In the genomic region with DNA sequence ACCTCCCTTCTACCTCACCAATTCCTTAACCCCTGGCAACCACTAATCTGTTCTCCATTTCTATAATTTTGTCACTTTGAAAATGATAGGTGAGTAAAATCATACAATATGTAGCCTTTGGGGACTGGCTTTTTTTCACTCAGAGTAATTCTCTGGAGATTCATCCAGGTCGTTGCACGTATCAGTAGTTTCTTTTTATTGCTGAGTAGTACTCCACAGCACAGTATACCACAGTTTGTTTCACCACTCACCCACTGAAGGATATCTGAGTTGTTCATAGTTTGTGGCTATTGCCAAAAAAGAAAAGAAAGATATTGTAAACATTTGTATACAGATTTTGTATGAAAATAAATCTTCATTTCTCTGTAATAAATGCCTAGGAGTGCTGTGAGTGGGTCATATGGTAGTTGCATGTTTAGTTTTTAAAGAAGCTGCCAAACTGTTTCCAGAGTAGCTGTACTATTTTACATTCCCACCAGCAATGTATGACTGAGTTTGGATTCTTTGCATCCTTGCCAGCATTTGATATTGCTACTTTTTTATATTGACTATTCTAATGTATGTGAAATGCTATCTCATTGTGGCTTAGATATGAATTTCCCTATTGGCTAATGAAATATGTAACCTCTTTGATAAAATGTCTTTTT, we compare ENCODE assay signal across 1 cellular context.
TF ChIP-seq lines count a peak whose summit lies in the region.

No MANE protein-coding gene starts in this region.

TF ChIP-seq in IMR-90, 13 proteins besides CTCF, POLR2A, EP300 and RAD21:
- TF ChIP-seq MAFK (IDR thresholded peaks at IDR 0.05; ENCODE audit: low read depth, low read length) (no peak), CHD1 (IDR thresholded peaks at IDR 0.05; ENCODE audit: low read depth, low read length) (no peak), USF2 (IDR thresholded peaks at IDR 0.05; ENCODE audit: low read depth, low read length) (no peak), NFE2L2 (IDR thresholded peaks at IDR 0.05; ENCODE audit: low read depth, low read length) (no peak), RCOR1 (IDR thresholded peaks at IDR 0.05; ENCODE audit: insufficient replicate concordance, low read length) (no peak), RFX5 (IDR thresholded peaks at IDR 0.05; ENCODE audit: low read depth, low read length) (no peak), MXI1 (IDR thresholded peaks at IDR 0.05; ENCODE audit: borderline replicate concordance, low read depth, low read length) (no peak), MAZ (IDR thresholded peaks at IDR 0.05; ENCODE audit: borderline replicate concordance, low read depth, low read length) (no peak), BHLHE40 (IDR thresholded peaks at IDR 0.05; ENCODE audit: low read depth, low read length) (no peak), SMC3 (IDR thresholded peaks at IDR 0.05; ENCODE audit: low read depth, low read length) (no peak), FOS (IDR thresholded peaks at IDR 0.05; ENCODE audit: low read depth, low read length) (no peak), CEBPB (IDR thresholded peaks at IDR 0.05; ENCODE audit: low read depth, low read length) (no peak)
- TF ChIP-seq, protein P1, sequence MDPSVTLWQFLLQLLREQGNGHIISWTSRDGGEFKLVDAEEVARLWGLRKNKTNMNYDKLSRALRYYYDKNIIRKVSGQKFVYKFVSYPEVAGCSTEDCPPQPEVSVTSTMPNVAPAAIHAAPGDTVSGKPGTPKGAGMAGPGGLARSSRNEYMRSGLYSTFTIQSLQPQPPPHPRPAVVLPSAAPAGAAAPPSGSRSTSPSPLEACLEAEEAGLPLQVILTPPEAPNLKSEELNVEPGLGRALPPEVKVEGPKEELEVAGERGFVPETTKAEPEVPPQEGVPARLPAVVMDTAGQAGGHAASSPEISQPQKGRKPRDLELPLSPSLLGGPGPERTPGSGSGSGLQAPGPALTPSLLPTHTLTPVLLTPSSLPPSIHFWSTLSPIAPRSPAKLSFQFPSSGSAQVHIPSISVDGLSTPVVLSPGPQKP (IDR thresholded peaks at IDR 0.05; ENCODE audit: borderline replicate concordance, low read depth, low read length): no peak
